10 cellular contexts compared by ENCODE assay signal in the genomic region with DNA sequence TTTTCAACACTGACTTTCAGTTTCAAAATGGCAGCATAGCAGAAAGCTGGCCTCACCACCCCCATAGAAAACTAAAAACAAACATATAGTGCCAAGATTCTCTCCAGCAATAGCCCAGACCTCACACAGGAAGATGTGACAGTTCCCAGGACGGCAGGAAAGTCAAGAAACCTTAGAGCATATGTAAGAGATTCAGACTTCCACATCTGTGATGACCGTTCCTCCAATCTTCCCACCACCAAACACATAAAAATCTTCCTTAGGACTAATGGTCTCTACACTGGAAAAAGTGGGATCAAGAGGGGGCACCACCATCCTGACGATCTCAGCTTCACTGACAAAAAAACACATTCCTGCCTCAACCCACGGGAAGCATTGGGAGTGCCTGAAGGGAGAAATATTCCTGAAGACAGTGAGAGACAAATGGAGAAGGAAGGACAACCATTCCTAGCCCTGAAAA.
DNase-seq lines count a peak whose midpoint lies in the region; ATAC-seq, FAIRE-seq and TF ChIP-seq lines count a peak whose summit lies in the region.
"Had no signal": no experiment of that assay in that cellular context is flagged by ENCODE, and none has a peak within 500 bp of the region (broad histone marks: within the 10 kb centered on the region; RNA-seq: fewer than 3 reads in every experiment).

No MANE protein-coding gene starts in this region.

- no peak for ATAC-seq in GM18505 (IDR thresholded peaks at IDR 0.05; ENCODE audit: unreplicated experiment)

- H3K9me3 ChIP-seq in HUES6 (ENCODE audit: control insufficient read depth, insufficient read depth, low read depth, low read length) (no peaks in the 10 kb centered on the region), liver (ENCODE audit: control insufficient read depth in 4 of 4, low read length in 3 of 4) (no peaks in the 10 kb centered on the region), Peyer's patch (no peaks in the 10 kb centered on the region)

- WGBS in liver: 23% methylated on average over 4 of the region's 4 CpGs

- TF ChIP-seq RAD21 in liver (IDR thresholded peaks at IDR 0.05): no peak

- TF ChIP-seq CTCF in cardiac fibroblast (IDR thresholded peaks at IDR 0.05; ENCODE audit: low read depth, low read length) (no peak), liver (IDR thresholded peaks at IDR 0.05; ENCODE audit: low read depth, low read length, missing input control) (no peak), Peyer's patch (IDR thresholded peaks at IDR 0.05) (no peak)

- H3K36me3 ChIP-seq in HUES6 (ENCODE audit: control insufficient read depth, insufficient read depth, low read length) (no peaks in the 10 kb centered on the region), liver (ENCODE audit: control insufficient read depth in 4 of 4, insufficient read depth in 3 of 4, low read depth in 1 of 4, low read length in 3 of 4) (no peaks in the 10 kb centered on the region), Peyer's patch (no peaks in the 10 kb centered on the region)

- TF ChIP-seq POLR2A in GM18505 (IDR thresholded peaks at IDR 0.05; ENCODE audit: borderline replicate concordance, extremely low read depth, insufficient read depth, insufficient read length) (no peak), Peyer's patch (IDR thresholded peaks at IDR 0.05) (no peak)

- DNase-seq in cardiac fibroblast (ENCODE audit: low read depth in 2 of 2) (peak; percentile 4 to 16), urothelium cell line (ENCODE audit: low spot score) (peak; percentile 7), GM19239 (ENCODE audit: insufficient read length, low spot score) (no peak), Peyer's patch (no peak)
- DNase-seq: NCI-H2227 treated with DMSO at 0.1 percent for 48 hours; occipital lobe; stimulated activated CD4-positive, alpha-beta T cell treated with anti-CD3 and anti-CD28 coated beads, Interleukin-1b, Interleukin-23, amount 100 ng/mL, for 48 hours had no signal

- no peak for FAIRE-seq in urothelium cell line (lab: Jason Lieb, UNC)
- no peak for FAIRE-seq in GM19239 (lab: Jason Lieb, UNC)

- H3K9ac ChIP-seq in HUES6 (ENCODE audit: low read length) (no peak overlapping the region), liver (ENCODE audit: low read depth in 1 of 2, low read length in 2 of 2) (peak overlapping the region in 1 of 2 donors; percentile 47)

- peaks cover 5% of the 10 kb centered on the region; the same call in 1 of the 2 replicates for H3K4me1 ChIP-seq in HUES6 (ENCODE audit: control insufficient read depth, insufficient read depth, low read length)
- H3K4me1 ChIP-seq in liver (ENCODE audit: control insufficient read depth in 4 of 4, insufficient read depth in 4 of 4, low read length in 3 of 4): no peaks in the 10 kb centered on the region
- H3K4me1 ChIP-seq in Peyer's patch: no peaks in the 10 kb centered on the region

- H3K4me3 ChIP-seq in HUES6 (ENCODE audit: low read depth, low read length) (peak overlapping the region; percentile 17), cardiac fibroblast (replicated peaks in 1 of 2; ENCODE audit: low read depth in 2 of 2, low read length in 2 of 2) (no peak overlapping the region), liver (ENCODE audit: low read depth in 1 of 3, low read length in 3 of 3) (peak overlapping the region; percentile 41 to 57 (median 41)), Peyer's patch (no peak overlapping the region)

- H3K27me3 ChIP-seq in HUES6 (ENCODE audit: control insufficient read depth, insufficient read depth, low read length) (no peaks in the 10 kb centered on the region), liver (ENCODE audit: control insufficient read depth in 4 of 4, insufficient read depth in 4 of 4, low read length in 3 of 4) (no peaks in the 10 kb centered on the region), Peyer's patch (no peaks in the 10 kb centered on the region)

- H3K27ac ChIP-seq in HUES6 (ENCODE audit: low read depth, low read length) (no peak overlapping the region), liver (ENCODE audit: low read depth in 1 of 2, low read length in 2 of 2) (peak overlapping the region; percentile 27 to 69), Peyer's patch (no peak overlapping the region)

TF ChIP-seq in liver, 16 proteins besides CTCF, POLR2A, EP300 and RAD21:
- TF ChIP-seq YY1 (IDR thresholded peaks at IDR 0.05): peak; percentile 87
- TF ChIP-seq, protein P1, sequence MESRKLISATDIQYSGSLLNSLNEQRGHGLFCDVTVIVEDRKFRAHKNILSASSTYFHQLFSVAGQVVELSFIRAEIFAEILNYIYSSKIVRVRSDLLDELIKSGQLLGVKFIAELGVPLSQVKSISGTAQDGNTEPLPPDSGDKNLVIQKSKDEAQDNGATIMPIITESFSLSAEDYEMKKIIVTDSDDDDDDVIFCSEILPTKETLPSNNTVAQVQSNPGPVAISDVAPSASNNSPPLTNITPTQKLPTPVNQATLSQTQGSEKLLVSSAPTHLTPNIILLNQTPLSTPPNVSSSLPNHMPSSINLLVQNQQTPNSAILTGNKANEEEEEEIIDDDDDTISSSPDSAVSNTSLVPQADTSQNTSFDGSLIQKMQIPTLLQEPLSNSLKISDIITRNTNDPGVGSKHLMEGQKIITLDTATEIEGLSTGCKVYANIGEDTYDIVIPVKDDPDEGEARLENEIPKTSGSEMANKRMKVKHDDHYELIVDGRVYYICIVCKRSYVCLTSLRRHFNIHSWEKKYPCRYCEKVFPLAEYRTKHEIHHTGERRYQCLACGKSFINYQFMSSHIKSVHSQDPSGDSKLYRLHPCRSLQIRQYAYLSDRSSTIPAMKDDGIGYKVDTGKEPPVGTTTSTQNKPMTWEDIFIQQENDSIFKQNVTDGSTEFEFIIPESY (IDR thresholded peaks at IDR 0.05): no peak

Comparison
In these comparisons a context has a peak if more than half of its experiments do, and no peak if none do; other contexts are left out.
1. H3K27ac ChIP-seq: peak in liver (2 of 2); none in HUES6 (single experiment) and Peyer's patch (0 of 4).
2. H3K4me3 ChIP-seq: peak in HUES6 (single experiment) and liver (3 of 3); none in cardiac fibroblast (0 of 2) and Peyer's patch (0 of 4).
3. DNase-seq: peak in cardiac fibroblast (2 of 2) and urothelium cell line (single experiment); none in GM19239 (single experiment) and Peyer's patch (0 of 3).